Comparison of ENCODE assay signal across 9 cellular contexts in genomic region chrX:118496763-118497079, GRCh38. TPM values are rescaled to one million over a fixed set of nuclear protein-coding genes. Genes with fewer than 3 reads are reported as not detected.
DNase-seq lines count a peak whose midpoint lies in the region; ATAC-seq and TF ChIP-seq lines count a peak whose summit lies in the region.
"Had no signal": no experiment of that assay in that cellular context is flagged by ENCODE, and none has a peak within 500 bp of the region (broad histone marks: within the 10 kb centered on the region; RNA-seq: fewer than 3 reads in every experiment).

No MANE protein-coding gene starts in this region.

- H3K4me3 ChIP-seq in GM12875 (ENCODE audit: low read depth, low read length) (peak overlapping the region; percentile 86), HAP-1 (peak overlapping the region; percentile 61), SJSA1 (peak overlapping the region; percentile 74), fibroblast of the aortic adventitia (ENCODE audit: low read depth, low read length) (peak overlapping the region; percentile 84)

- intact Hi-C loops in sciatic nerve (cut with DNase I) = no loop called here

- in situ Hi-C loops in HAP-1 (cut with MboI; ENCODE audit: low sequenced_read_pairs) = no loop called here

- H3K27me3 ChIP-seq in HAP-1 (ENCODE audit: low read depth) (no peaks in the 10 kb centered on the region), SJSA1 (replicated peaks) (no peaks in the 10 kb centered on the region)

- H3K36me3 ChIP-seq in HAP-1 (replicated peaks) (no peaks in the 10 kb centered on the region), SJSA1 (no peaks in the 10 kb centered on the region; the same call in 1 of the 2 replicates)

- no peaks in the 10 kb centered on the region for H3K9me3 ChIP-seq in HAP-1
- no peaks in the 10 kb centered on the region for H3K9me3 ChIP-seq in SJSA1 (replicated peaks)

- ATAC-seq in sciatic nerve = peak; percentile 28

- TF ChIP-seq CTCF in GM12875 (IDR thresholded peaks at IDR 0.05; ENCODE audit: borderline replicate concordance, insufficient read depth, low read depth, low read length) (no peak), fibroblast of the aortic adventitia (IDR thresholded peaks at IDR 0.05; ENCODE audit: insufficient read depth, low read length) (no peak)

- peak in 1 of 2 experiments; percentile 41 for DNase-seq in HAP-1 (ENCODE audit: low spot score in 2 of 2)
- no peak for DNase-seq in SJSA1 (ENCODE audit: low read depth in 1 of 2, low spot score in 2 of 2)
- DNase-seq in fibroblast of the aortic adventitia (ENCODE audit: low read depth) = no peak
- no peak for DNase-seq in sciatic nerve (ENCODE audit: low spot score)
- DNase-seq in middle frontal gyrus (ENCODE audit: extremely low spot score, low spot score) = no peak
- DNase-seq in NCI-H524 treated with DMSO at 0.1 percent for 48 hours (lab: John Stamatoyannopoulos, UW) = no peak
- DNase-seq in NCI-H510A (lab: John Stamatoyannopoulos, UW) = no peak

- H3K27ac ChIP-seq in SJSA1 = no peak overlapping the region
- H3K27ac ChIP-seq: VCaP had no signal

- H3K4me1 ChIP-seq in HAP-1 (peaks cover 21% of the 10 kb centered on the region), SJSA1 (replicated peaks) (peaks cover 4% of the 10 kb centered on the region; the same call in 1 of the 2 replicates)

RNA-seq across cellular contexts. Expression of gene DOCK11, which starts 1.1 kb away (rescaled TPM):
- total RNA-seq in SJSA1 (2014; rRNA removed; shearing (Covaris generic)) = 9.5 and 14.8 TPM in 2 replicates
- total RNA-seq in fibroblast of the aortic adventitia (ENCODE audit: low replicate concordance) = 34.8 and 60.8 TPM in 2 replicates
- total RNA-seq in sciatic nerve = 39.5 TPM
